Comparison of ENCODE assay signal across 1 cellular context in genomic region chr9:37904647-37905505, GRCh38.
TF ChIP-seq lines count a peak whose summit lies in the region.

No MANE protein-coding gene starts in this region.

TF ChIP-seq in GM23338, 12 proteins besides CTCF, POLR2A, EP300 and RAD21 (continued from another document):
- TF ChIP-seq ZNF462 (CRISPR knock-in tag; IDR thresholded peaks at IDR 0.05) (no peak), ZNF331 (CRISPR knock-in tag; IDR thresholded peaks at IDR 0.05; ENCODE audit: low read depth) (no peak), ZNF114 (CRISPR knock-in tag; IDR thresholded peaks at IDR 0.05) (no peak), STAT1 (IDR thresholded peaks at IDR 0.05; ENCODE audit: unreplicated experiment) (no peak), ETS1 (IDR thresholded peaks at IDR 0.05) (no peak)
TF ChIP-seq in GM23338: peak in this region for 0.
